8 cellular contexts compared by ENCODE assay signal in the genomic region with DNA sequence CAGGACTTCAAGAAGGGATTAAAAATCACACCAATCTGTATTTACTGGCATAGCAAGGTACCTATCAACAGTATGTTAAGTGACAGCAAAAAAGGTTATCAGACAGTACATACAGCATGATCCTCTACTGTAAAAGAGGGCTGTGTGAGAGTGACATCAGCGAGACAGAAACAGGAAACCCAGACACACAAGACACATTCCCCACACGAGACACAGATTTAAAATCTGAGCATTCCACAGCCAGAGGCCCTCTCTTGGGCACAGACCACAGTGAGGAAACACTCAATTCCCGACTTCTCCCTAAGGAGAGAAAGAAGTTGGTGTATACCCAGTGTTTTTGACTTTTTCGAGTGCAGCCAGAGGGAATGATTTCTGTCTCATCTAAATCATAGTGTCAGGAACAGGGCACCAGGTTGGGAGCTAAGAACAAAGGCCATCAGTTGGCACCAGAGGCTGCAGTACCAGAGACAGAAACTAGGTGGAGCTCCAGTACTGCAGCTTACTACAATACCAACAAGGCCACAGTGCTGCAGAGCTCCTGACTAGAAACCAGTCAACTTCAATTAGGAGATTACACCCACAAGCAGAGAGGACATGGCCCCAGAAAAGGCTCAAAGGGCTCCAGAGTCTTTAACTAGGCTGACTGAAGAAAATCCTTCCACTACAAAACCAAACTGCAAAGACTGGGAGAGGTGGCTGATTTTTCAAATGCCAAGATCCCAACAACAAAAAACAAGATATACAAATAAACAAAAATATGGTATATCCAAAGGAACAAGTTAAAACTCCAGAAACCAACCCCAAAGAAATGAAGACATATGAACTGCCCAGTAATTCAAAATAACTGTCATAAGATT. TPM values are rescaled to one million over a fixed set of nuclear protein-coding genes. Genes with fewer than 3 reads are reported as not detected.
DNase-seq lines count a peak whose midpoint lies in the region; ATAC-seq and TF ChIP-seq lines count a peak whose summit lies in the region.

No MANE protein-coding gene starts in this region.

- no peaks in the 10 kb centered on the region for H3K9me3 Mint-ChIP-seq in H9

- H3K23me2 ChIP-seq in H9 (ENCODE audit: insufficient read length, low read depth, low read length, poor library complexity, severe bottlenecking) = no peaks in the 10 kb centered on the region

- H3K9me3 ChIP-seq in H9 (ENCODE audit: control insufficient read depth, low read depth, low read length) (no peaks in the 10 kb centered on the region), adrenal gland (replicated peaks in 1 of 3) (no peaks in the 10 kb centered on the region), right cardiac atrium (ENCODE audit: control insufficient read depth, low read length) (no peaks in the 10 kb centered on the region)

- no peaks in the 10 kb centered on the region for H4K20me1 ChIP-seq in H9 (ENCODE audit: control insufficient read depth, insufficient read depth, insufficient read length)

- H3K4me2 ChIP-seq in H9 (ENCODE audit: insufficient read depth, insufficient read length, low read length) = no peak overlapping the region

- H3K27me3 ChIP-seq in H9 (ENCODE audit: insufficient read depth, low read length) (no peaks in the 10 kb centered on the region), adrenal gland (no peaks in the 10 kb centered on the region), right cardiac atrium (ENCODE audit: control insufficient read depth, insufficient read depth) (no peaks in the 10 kb centered on the region)

- no peak overlapping the region for H3K23ac ChIP-seq in H9 (ENCODE audit: insufficient read length, low read depth, low read length)

- peak; percentile 99 for TF ChIP-seq CTCF in H9 (conservative IDR thresholded peaks at IDR 0.05)
- peak; percentile 97 to 99 (median 98) for TF ChIP-seq CTCF in adrenal gland (IDR thresholded peaks at IDR 0.05)

- H2BK5ac ChIP-seq in H9 (ENCODE audit: insufficient read length, low read length) = no peak overlapping the region

- H3K36me3 ChIP-seq in adrenal gland (replicated peaks in 1 of 2) = no peaks in the 10 kb centered on the region

- no peak overlapping the region for H4K91ac ChIP-seq in H9 (ENCODE audit: insufficient read length, low read depth, low read length)

- H2BK20ac ChIP-seq in H9 (ENCODE audit: low read depth, low read length, poor library complexity, severe bottlenecking) = no peak overlapping the region

- no peak overlapping the region for H3K9ac ChIP-seq in H9 (ENCODE audit: extremely low read depth, insufficient read length, low read length)

- H3K4me3 ChIP-seq in adrenal gland = no peak overlapping the region
- H3K4me3 ChIP-seq in right cardiac atrium (ENCODE audit: low read length) = no peak overlapping the region

- H3K4me1 ChIP-seq in H9 (ENCODE audit: insufficient read depth, low read length) = no peaks in the 10 kb centered on the region
- no peaks in the 10 kb centered on the region for H3K4me1 ChIP-seq in adrenal gland (replicated peaks in 1 of 2)
- no peaks in the 10 kb centered on the region for H3K4me1 ChIP-seq in right cardiac atrium (ENCODE audit: control insufficient read depth, insufficient read depth, low read length)

- H3K4me1 Mint-ChIP-seq in H9 = peaks cover 7 to 9% of the 10 kb centered on the region in 2 experiments

- no peak overlapping the region for H4K8ac ChIP-seq in H9 (replicated peaks; ENCODE audit: insufficient read length, low read depth, low read length)

- no peak for TF ChIP-seq POLR2A in adrenal gland (IDR thresholded peaks at IDR 0.05)

- no peaks in the 10 kb centered on the region for H3K36me3 Mint-ChIP-seq in H9 (ENCODE audit: insufficient read depth in 1 of 3, low read depth in 3 of 3)

- no peaks in the 10 kb centered on the region for H3K79me1 ChIP-seq in H9 (ENCODE audit: insufficient read depth, low read depth, low read length, poor library complexity, severe bottlenecking)

- no peak overlapping the region for H3K4me3 Mint-ChIP-seq in H9

- H2BK120ac ChIP-seq in H9 (ENCODE audit: low read depth, low read length, poor library complexity, severe bottlenecking) = no peak overlapping the region

- H3K4ac ChIP-seq in H9 (ENCODE audit: low read depth, low read length) = no peak overlapping the region

- WGBS in H9 (ENCODE audit: extremely low coverage, insufficient read length, low lambda C conversion rate) = no CpG with 5 or more reads among the region's 4 CpGs
- WGBS in adrenal gland, 4 donors = 17 to 24% (median 22%) methylated on average over 4 of the region's 4 CpGs
- 12% methylated on average over 4 of the region's 4 CpGs for WGBS in right cardiac atrium

- H2BK12ac ChIP-seq in H9 (ENCODE audit: insufficient read length, low read depth, low read length) = no peak overlapping the region

- H4K5ac ChIP-seq in H9 (ENCODE audit: insufficient read length, low read depth, low read length) = no peak overlapping the region

- ATAC-seq in right cardiac atrium = peak; percentile 93 to 94
- ATAC-seq in sciatic nerve = peak; percentile 87
- no peak for ATAC-seq in HG03045 (IDR thresholded peaks at IDR 0.05; ENCODE audit: unreplicated experiment)

- no peak overlapping the region for H2AFZ ChIP-seq in H9 (ENCODE audit: low read length)

- no peak overlapping the region for H3K27ac Mint-ChIP-seq in H9

- no peaks in the 10 kb centered on the region for H3K27me3 Mint-ChIP-seq in H9 (ENCODE audit: low read depth)

- no peak overlapping the region for H3K14ac ChIP-seq in H9 (ENCODE audit: insufficient read depth, low read length)

- no peak overlapping the region for H3K27ac ChIP-seq in H9 (ENCODE audit: insufficient read length, low read depth, low read length)
- no peak overlapping the region for H3K27ac ChIP-seq in adrenal gland
- no peak overlapping the region for H3K27ac ChIP-seq in right cardiac atrium (ENCODE audit: low read length)

- intact Hi-C loops in adrenal gland (cut with DNase I) = loop anchor here (2.0 to 5.0 kb wide), 2 partner anchors 188 to 189 kb away; no protein-coding TSS in a partner anchor
- intact Hi-C loops in right cardiac atrium (cut with DNase I) = loop anchor here (1.0 to 5.0 kb wide), 3 partner anchors 187 to 188 kb away; no protein-coding TSS in a partner anchor
- intact Hi-C loops in sciatic nerve (cut with DNase I) = no loop called here

- H2AK5ac ChIP-seq in H9 (ENCODE audit: insufficient read length, low read length) = no peak overlapping the region

- no peaks in the 10 kb centered on the region for H3K79me2 ChIP-seq in H9 (ENCODE audit: insufficient read depth, low read length)

- no peak overlapping the region for H2BK15ac ChIP-seq in H9 (ENCODE audit: low read depth, low read length)

- no peak overlapping the region for H3K56ac ChIP-seq in H9 (ENCODE audit: insufficient read length, low read depth, low read length)

- peak; percentile 40 for DNase-seq in DMS 273 treated with DMSO at 0.1 percent for 48 hours (lab: John Stamatoyannopoulos, UW)
- peak; percentile 87 for DNase-seq in H9
- peak; percentile 72 for DNase-seq in NCI-H187 treated with DMSO at 0.1 percent for 48 hours (lab: John Stamatoyannopoulos, UW)
- DNase-seq in T-helper 1 cell = peak; percentile 48 to 85 (median 72)
- DNase-seq in adrenal gland = peak; percentile 69 to 96 (median 86)
- peak; percentile 62 to 83 (median 68) for DNase-seq in right cardiac atrium
- peak; percentile 86 for DNase-seq in sciatic nerve (ENCODE audit: low spot score)

- no peak overlapping the region for H3T11ph ChIP-seq in H9 (ENCODE audit: low read length)

- no peak overlapping the region for H3K18ac ChIP-seq in H9 (ENCODE audit: insufficient read length, low read depth, low read length)

RNA-seq across cellular contexts. Expression of a gene that starts 41.0 kb away (rescaled TPM):
- 35.4 and 35.6 TPM in 2 replicates for total RNA-seq in H9 (2021)
- 10 to 100 TPM; 48.6 to 72.4 (median 55.1) TPM for total RNA-seq in adrenal gland
- polyA plus RNA-seq in adrenal gland = 10 to 100 TPM; 43.5 to 75.1 (median 50.3) TPM
- total RNA-seq in right cardiac atrium = 10 to 100 TPM; 29.4 to 38.1 (median 33.1) TPM
- 30.8 TPM for polyA plus RNA-seq in right cardiac atrium
- total RNA-seq in sciatic nerve = 43.6 TPM

RNA-seq across cellular contexts. Expression of a gene that starts 41.1 kb away (rescaled TPM):
- total RNA-seq in H9 (2021) = 23.6 and 24.5 TPM in 2 replicates
- 10 to 100 TPM; 18.9 to 70.0 (median 36.6) TPM for total RNA-seq in adrenal gland
- polyA plus RNA-seq in adrenal gland = 10 to 100 TPM; 36.5 to 76.0 (median 57.0) TPM
- total RNA-seq in right cardiac atrium = 10 to 100 TPM; 24.8 to 30.4 (median 28.2) TPM
- polyA plus RNA-seq in right cardiac atrium = 37.4 TPM
- total RNA-seq in sciatic nerve = 38.2 TPM
